ENCODE assay signal across 26 cellular contexts in the genomic region with DNA sequence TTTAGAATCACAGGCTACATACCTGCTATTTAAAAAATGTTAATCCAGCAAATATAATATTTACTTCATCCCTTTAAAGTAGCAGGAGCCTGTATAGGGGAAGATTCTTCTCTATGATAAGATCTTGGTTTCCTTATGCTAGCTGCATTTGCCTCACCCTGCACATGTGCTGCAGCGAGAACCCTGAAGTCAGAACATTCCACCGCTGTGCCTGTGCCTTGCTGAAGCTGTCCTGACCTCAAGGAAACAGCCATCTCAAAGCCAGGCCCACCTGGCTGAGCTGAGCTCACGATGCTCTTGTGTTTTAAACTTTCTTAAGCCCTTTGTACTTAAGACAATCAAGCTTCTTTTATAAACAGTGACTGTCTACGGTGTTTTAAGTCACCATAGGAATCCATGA.
"Had no signal": no experiment of that assay in that cellular context is flagged by ENCODE, and none has a peak within 500 bp of the region (broad histone marks: within the 10 kb centered on the region; RNA-seq: fewer than 3 reads in every experiment).

No MANE protein-coding gene starts in this region.

- H3K9me3 Mint-ChIP-seq: activated T-helper 1 cell treated with anti-CD3 and anti-CD28 coated beads, Interleukin-12 subunit alpha, Interleukin-12 subunit beta, Interleukin-2, Interleukin-4 antibody, amounts not matched to agents 30 ng/mL and 10 ng/mL and 1 ng/mL, durations not matched to agents 14 hours and 24 hours and 36 hours; T-helper 1 cell treated with Interleukin-12 subunit alpha and Interleukin-12 subunit beta and Interleukin-4 antibody, amounts not matched to agents 30 μg/mL and 1 μg/mL, for 36 hours had no signal

- H3K27ac ChIP-seq: body of pancreas, neutrophil, ovary, prostate gland, right atrium auricular region, thyroid gland had no signal

- ATAC-seq: activated CD8-positive, alpha-beta T cell treated with anti-CD3 and anti-CD28 coated beads, Interleukin-2, amount 10 ng/mL, durations not matched to agents 7 days and 5 days; body of pancreas; esophagus mucosa; left cardiac atrium; natural killer cell had no signal

- DNase-seq: activated CD4-positive, alpha-beta T cell treated with anti-CD3 and anti-CD28 coated beads, Interleukin-2, amount 50 U/mL, for 1 hour; activated CD4-positive, CD25-positive, alpha-beta regulatory T cell treated with anti-CD3 and anti-CD28 coated beads, Interleukin-2, amount 50 U/mL, for 72 hours; activated CD8-positive, alpha-beta T cell treated with anti-CD3 and anti-CD28 coated beads, Interleukin-2, amount 10 ng/mL, durations not matched to agents 7 days and 5 days; activated gamma-delta T cell; activated naive CD4-positive, alpha-beta T cell treated with anti-CD3 and anti-CD28 coated beads, Interleukin-2, amount 50 U/mL, for 16 hours; anterior cingulate cortex; body of pancreas; dermis blood vessel endothelial cell; effector memory CD4-positive, alpha-beta T cell; foreskin melanocyte; left cardiac atrium; midbrain; natural killer cell; ovary; stimulated activated CD4-positive, alpha-beta T cell treated with anti-CD3 and anti-CD28 coated beads, Interleukin-12 subunit alpha, Interleukin-12 subunit beta, amount 100 ng/mL, for 4 hours; substantia nigra; T1000; thyroid gland had no signal

- H3K4me3 ChIP-seq: body of pancreas, ovary, prostate gland, right atrium auricular region, thyroid gland had no signal

- H3K9me3 ChIP-seq: body of pancreas, neutrophil, ovary, prostate gland, right atrium auricular region, thyroid gland had no signal

- H3K27me3 ChIP-seq: body of pancreas, neutrophil, ovary, right atrium auricular region, thyroid gland had no signal

- H3K27me3 Mint-ChIP-seq: stimulated activated naive CD8-positive, alpha-beta T cell treated with anti-CD3 and anti-CD28 coated beads, Interleukin-15, Interleukin-2, amounts not matched to agents 100 ng/mL and 50 ng/mL, for 24 hours had no signal

- H3K4me1 Mint-ChIP-seq: natural killer cell had no signal

- H3K4me1 ChIP-seq: prostate gland, right atrium auricular region, thyroid gland had no signal

- H3K27ac Mint-ChIP-seq: activated CD8-positive, alpha-beta T cell treated with anti-CD3 and anti-CD28 coated beads, Interleukin-2, amount 10 ng/mL, durations not matched to agents 7 days and 5 days; activated T-helper 1 cell treated with anti-CD3 and anti-CD28 coated beads, Interleukin-12 subunit alpha, Interleukin-12 subunit beta, Interleukin-2, Interleukin-4 antibody, amounts not matched to agents 30 ng/mL and 10 ng/mL and 1 ng/mL, durations not matched to agents 14 hours and 24 hours and 36 hours; natural killer cell; stimulated activated naive CD8-positive, alpha-beta T cell treated with anti-CD3 and anti-CD28 coated beads, Interleukin-15, Interleukin-2, amounts not matched to agents 100 ng/mL and 50 ng/mL, for 24 hours; T-helper 1 cell treated with Interleukin-12 subunit alpha and Interleukin-12 subunit beta and Interleukin-4 antibody, amounts not matched to agents 30 μg/mL and 1 μg/mL, for 36 hours had no signal

- H3K4me3 Mint-ChIP-seq: activated CD8-positive, alpha-beta T cell treated with anti-CD3 and anti-CD28 coated beads, Interleukin-2, amount 10 ng/mL, durations not matched to agents 7 days and 5 days; activated T-helper 1 cell treated with anti-CD3 and anti-CD28 coated beads, Interleukin-12 subunit alpha, Interleukin-12 subunit beta, Interleukin-2, Interleukin-4 antibody, amounts not matched to agents 30 ng/mL and 10 ng/mL and 1 ng/mL, durations not matched to agents 14 hours and 24 hours and 36 hours; natural killer cell; stimulated activated naive CD8-positive, alpha-beta T cell treated with anti-CD3 and anti-CD28 coated beads, Interleukin-15, Interleukin-2, amounts not matched to agents 100 ng/mL and 50 ng/mL, for 24 hours; T-helper 1 cell treated with Interleukin-12 subunit alpha and Interleukin-12 subunit beta and Interleukin-4 antibody, amounts not matched to agents 30 μg/mL and 1 μg/mL, for 36 hours had no signal

- FAIRE-seq: endothelial cell of umbilical vein had no signal

- H3K36me3 ChIP-seq: neutrophil, ovary, prostate gland, right atrium auricular region, thyroid gland had no signal
